In genomic region chr1:172431721-172432192, GRCh38 we compare ENCODE assay signal across 1 cellular context.
TF ChIP-seq lines count a peak whose summit lies in the region.

No MANE protein-coding gene starts in this region.

TF ChIP-seq in HepG2, 621 proteins besides CTCF, POLR2A, EP300 and RAD21 (continued from another document and continues in another):
- TF ChIP-seq ZBTB40 (IDR thresholded peaks at IDR 0.05) (no peak), ZBTB40 (CRISPR knock-in tag; IDR thresholded peaks at IDR 0.05) (no peak), ZNF350 (CRISPR knock-in tag; IDR thresholded peaks at IDR 0.05; ENCODE audit: borderline replicate concordance, low read depth) (no peak), ZNF205 (CRISPR knock-in tag; IDR thresholded peaks at IDR 0.05) (no peak), ZNF354B (CRISPR knock-in tag; IDR thresholded peaks at IDR 0.05) (no peak), POLR2AphosphoS5 (IDR thresholded peaks at IDR 0.05; ENCODE audit: low read depth, low read length) (no peak), E2F1 (CRISPR knock-in tag; IDR thresholded peaks at IDR 0.05) (no peak), U2AF1 (optimal IDR thresholded peaks at IDR 0.05; ENCODE audit: low read depth, low read length) (no peak), ZMYM4 (CRISPR knock-in tag; IDR thresholded peaks at IDR 0.05) (peak; percentile 47), ZSCAN22 (CRISPR knock-in tag; IDR thresholded peaks at IDR 0.05) (no peak), HDAC6 (IDR thresholded peaks at IDR 0.05; ENCODE audit: low read depth, low read length) (no peak), BORCS8-MEF2B (CRISPR knock-in tag; IDR thresholded peaks at IDR 0.05) (peak; percentile 13; the same call in 1 of the 2 replicates), NCOR1 (IDR thresholded peaks at IDR 0.05; ENCODE audit: borderline replicate concordance, low read length) (no peak), TBX2 (CRISPR knock-in tag; IDR thresholded peaks at IDR 0.05; ENCODE audit: borderline replicate concordance) (no peak; the same call in 1 of the 2 replicates), ETV5 (CRISPR knock-in tag; IDR thresholded peaks at IDR 0.05; ENCODE audit: borderline replicate concordance) (no peak), KDM1A (CRISPR knock-in tag; IDR thresholded peaks at IDR 0.05) (no peak), ZNF589 (CRISPR knock-in tag; conservative IDR thresholded peaks at IDR 0.05) (no peak), SOX6 (IDR thresholded peaks at IDR 0.05) (no peak), SOX6 (CRISPR knock-in tag; IDR thresholded peaks at IDR 0.05) (peak; percentile 37), EED (CRISPR knock-in tag; IDR thresholded peaks at IDR 0.05) (no peak), MIER3 (CRISPR knock-in tag; IDR thresholded peaks at IDR 0.05; ENCODE audit: borderline replicate concordance) (no peak), DZIP1 (CRISPR knock-in tag; IDR thresholded peaks at IDR 0.05) (no peak), ZNF263 (CRISPR knock-in tag; IDR thresholded peaks at IDR 0.05) (no peak), ELF3 (CRISPR knock-in tag; IDR thresholded peaks at IDR 0.05) (no peak), RBFOX2 (IDR thresholded peaks at IDR 0.05; ENCODE audit: low read depth, low read length) (no peak), ZBTB34 (CRISPR knock-in tag; IDR thresholded peaks at IDR 0.05) (no peak), ZNF670 (CRISPR knock-in tag; IDR thresholded peaks at IDR 0.05; ENCODE audit: borderline replicate concordance) (no peak), PBX2 (CRISPR knock-in tag; IDR thresholded peaks at IDR 0.05) (no peak), ZNF691 (CRISPR knock-in tag; IDR thresholded peaks at IDR 0.05; ENCODE audit: borderline replicate concordance, low read depth) (no peak), KLF6 (CRISPR knock-in tag; IDR thresholded peaks at IDR 0.05) (no peak), RBAK (CRISPR knock-in tag; IDR thresholded peaks at IDR 0.05) (no peak), ZNF225 (CRISPR knock-in tag; IDR thresholded peaks at IDR 0.05) (no peak), REXO4 (CRISPR knock-in tag; IDR thresholded peaks at IDR 0.05; ENCODE audit: borderline replicate concordance) (no peak), PITX1 (CRISPR knock-in tag; IDR thresholded peaks at IDR 0.05) (no peak), FOXM1 (CRISPR knock-in tag; IDR thresholded peaks at IDR 0.05) (no peak), ONECUT2 (CRISPR knock-in tag; IDR thresholded peaks at IDR 0.05) (no peak), ZBTB33 (CRISPR knock-in tag; IDR thresholded peaks at IDR 0.05) (no peak), CENPX (CRISPR knock-in tag; IDR thresholded peaks at IDR 0.05) (no peak), ATF1 (CRISPR knock-in tag; IDR thresholded peaks at IDR 0.05) (no peak), ETS1 (CRISPR knock-in tag; IDR thresholded peaks at IDR 0.05) (no peak), GFI1 (CRISPR knock-in tag; IDR thresholded peaks at IDR 0.05; ENCODE audit: borderline replicate concordance) (no peak), ZFP62 (CRISPR knock-in tag; IDR thresholded peaks at IDR 0.05) (no peak), THAP9 (CRISPR knock-in tag; IDR thresholded peaks at IDR 0.05; ENCODE audit: borderline replicate concordance) (no peak)
